ENCODE assay signal across 10 cellular contexts in the genomic region with DNA sequence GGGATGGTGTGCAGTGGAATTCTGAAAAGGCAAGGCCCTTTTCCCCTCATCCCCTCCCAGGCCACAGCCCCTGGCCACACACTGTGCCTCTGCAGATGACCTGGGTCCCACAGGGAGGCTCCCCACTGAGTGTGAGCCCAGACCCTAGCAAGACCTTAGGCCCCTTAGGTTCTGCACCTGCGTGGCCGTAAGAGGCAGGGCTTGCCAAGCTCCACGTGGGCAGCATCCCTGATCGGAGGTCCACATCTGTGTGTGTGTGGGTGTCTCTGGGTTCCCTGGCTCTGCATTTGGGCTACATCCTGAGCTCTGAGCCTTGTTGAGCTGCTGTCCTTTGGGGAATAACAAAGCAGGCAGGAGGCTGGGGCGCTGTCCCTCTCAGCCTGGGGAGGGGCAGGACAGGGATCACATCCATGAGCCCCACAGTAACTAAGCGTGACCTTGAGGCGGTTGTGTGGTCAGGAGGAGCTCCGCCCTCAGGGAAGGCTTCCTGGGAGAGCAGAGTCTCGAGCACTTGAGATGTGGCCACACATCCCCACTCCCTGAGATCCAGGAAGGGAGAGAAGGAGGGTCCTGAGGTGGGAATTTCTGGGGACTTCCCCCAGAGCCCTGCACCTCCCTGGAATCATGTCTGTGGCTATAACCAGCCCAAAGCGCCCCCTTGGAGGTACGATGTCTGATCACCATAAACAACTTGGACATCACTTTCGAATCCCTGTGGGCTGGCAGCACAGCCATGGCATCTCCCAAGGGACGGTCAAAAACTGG.
A peak's percentile ranks its signal among the peaks of the same experiment; 100 is the strongest.
DNase-seq lines count a peak whose midpoint lies in the region; ATAC-seq and TF ChIP-seq lines count a peak whose summit lies in the region.
"Had no signal": no experiment of that assay in that cellular context is flagged by ENCODE, and none has a peak within 500 bp of the region (broad histone marks: within the 10 kb centered on the region; RNA-seq: fewer than 3 reads in every experiment).

No MANE protein-coding gene starts in this region.

- ATAC-seq in RWPE2 (ENCODE audit: low read depth) (no peak), GM18868 (IDR thresholded peaks at IDR 0.05; ENCODE audit: unreplicated experiment) (no peak), HG03139 (IDR thresholded peaks at IDR 0.05; ENCODE audit: unreplicated experiment) (no peak)

- no peaks in the 10 kb centered on the region for H3K36me3 ChIP-seq in CD8-positive, alpha-beta memory T cell (ENCODE audit: insufficient read depth, low read length)
- H3K36me3 ChIP-seq in RWPE2 (ENCODE audit: low read depth) = peaks cover 8% of the 10 kb centered on the region
- no peaks in the 10 kb centered on the region for H3K36me3 ChIP-seq in rectal smooth muscle tissue (ENCODE audit: control insufficient read depth, insufficient read depth, low read length)

- DNase-seq in CD8-positive, alpha-beta memory T cell = no peak
- no peak for DNase-seq in RWPE2 (ENCODE audit: low spot score)
- peak; percentile 20 for DNase-seq in fibroblast of peridontal ligament (ENCODE audit: extremely low read depth)
- no peak for DNase-seq in NCI-H187 (lab: John Stamatoyannopoulos, UW)
- no peak for DNase-seq in NCI-H1092 treated with DMSO at 0.1 percent for 48 hours (lab: John Stamatoyannopoulos, UW)
- DNase-seq: GOT3, NCI-H2029 treated with DMSO at 0.1 percent for 48 hours had no signal

- no peaks in the 10 kb centered on the region for H3K27me3 ChIP-seq in CD8-positive, alpha-beta memory T cell (ENCODE audit: insufficient read depth, low read length, poor library complexity, severe bottlenecking)
- H3K27me3 ChIP-seq in RWPE2 (ENCODE audit: insufficient read depth, poor library complexity, severe bottlenecking) (no peaks in the 10 kb centered on the region), rectal smooth muscle tissue (ENCODE audit: control insufficient read depth, insufficient read depth, low read length) (no peaks in the 10 kb centered on the region)

- H3K27ac Mint-ChIP-seq in CD8-positive, alpha-beta memory T cell = peak overlapping the region in 6 of 8 donors; percentile 35 to 98 (median 90)

- H3K9me3 Mint-ChIP-seq in CD8-positive, alpha-beta memory T cell = no peaks in the 10 kb centered on the region

- POLR2A ChIA-PET in CD8-positive, alpha-beta memory T cell (lab: Charles Lee) = no interaction called here

- H3K9me3 ChIP-seq in CD8-positive, alpha-beta memory T cell (ENCODE audit: low read length) = no peaks in the 10 kb centered on the region
- H3K9me3 ChIP-seq in RWPE2 (ENCODE audit: severe bottlenecking) = no peaks in the 10 kb centered on the region

- H3K27ac ChIP-seq in CD8-positive, alpha-beta memory T cell (ENCODE audit: low read depth, low read length) = no peak overlapping the region
- H3K27ac ChIP-seq in RWPE2 (ENCODE audit: poor library complexity, severe bottlenecking) (peak overlapping the region; percentile 86), rectal smooth muscle tissue (ENCODE audit: low read depth, low read length) (peak overlapping the region; percentile 96)

- H3K4me3 Mint-ChIP-seq in CD8-positive, alpha-beta memory T cell = peak overlapping the region in 6 of 7 donors; percentile 15 to 76 (median 34)

- H3K4me1 Mint-ChIP-seq in CD8-positive, alpha-beta memory T cell = peaks cover 29 to 58% (median 58%) of the 10 kb centered on the region in 3 donors

- no peaks in the 10 kb centered on the region for H3K27me3 Mint-ChIP-seq in CD8-positive, alpha-beta memory T cell

- peaks cover 34% of the 10 kb centered on the region for H3K4me1 ChIP-seq in CD8-positive, alpha-beta memory T cell (ENCODE audit: insufficient read depth, low read length)
- H3K4me1 ChIP-seq in RWPE2 (ENCODE audit: insufficient read depth, poor library complexity, severe bottlenecking) = peaks cover 35% of the 10 kb centered on the region
- H3K4me1 ChIP-seq in rectal smooth muscle tissue (ENCODE audit: control insufficient read depth, insufficient read depth, low read length) = peaks cover 67% of the 10 kb centered on the region

- CTCF ChIA-PET in CD8-positive, alpha-beta memory T cell (lab: Charles Lee) = no interaction called here

- TF ChIP-seq CTCF in RWPE2 (IDR thresholded peaks at IDR 0.05; ENCODE audit: poor library complexity, severe bottlenecking) = no peak

- peaks cover 0 to 60% (median 12%) of the 10 kb centered on the region in 3 donors for H3K36me3 Mint-ChIP-seq in CD8-positive, alpha-beta memory T cell

- H3K9ac ChIP-seq in rectal smooth muscle tissue (ENCODE audit: low read length) = no peak overlapping the region

- no peak overlapping the region for H3K4me3 ChIP-seq in CD8-positive, alpha-beta memory T cell (ENCODE audit: low read length)
- H3K4me3 ChIP-seq in RWPE2 (ENCODE audit: severe bottlenecking) = no peak overlapping the region
- H3K4me3 ChIP-seq in rectal smooth muscle tissue (ENCODE audit: low read length) = no peak overlapping the region
